ENCODE assay signal across 11 cellular contexts in the genomic region with DNA sequence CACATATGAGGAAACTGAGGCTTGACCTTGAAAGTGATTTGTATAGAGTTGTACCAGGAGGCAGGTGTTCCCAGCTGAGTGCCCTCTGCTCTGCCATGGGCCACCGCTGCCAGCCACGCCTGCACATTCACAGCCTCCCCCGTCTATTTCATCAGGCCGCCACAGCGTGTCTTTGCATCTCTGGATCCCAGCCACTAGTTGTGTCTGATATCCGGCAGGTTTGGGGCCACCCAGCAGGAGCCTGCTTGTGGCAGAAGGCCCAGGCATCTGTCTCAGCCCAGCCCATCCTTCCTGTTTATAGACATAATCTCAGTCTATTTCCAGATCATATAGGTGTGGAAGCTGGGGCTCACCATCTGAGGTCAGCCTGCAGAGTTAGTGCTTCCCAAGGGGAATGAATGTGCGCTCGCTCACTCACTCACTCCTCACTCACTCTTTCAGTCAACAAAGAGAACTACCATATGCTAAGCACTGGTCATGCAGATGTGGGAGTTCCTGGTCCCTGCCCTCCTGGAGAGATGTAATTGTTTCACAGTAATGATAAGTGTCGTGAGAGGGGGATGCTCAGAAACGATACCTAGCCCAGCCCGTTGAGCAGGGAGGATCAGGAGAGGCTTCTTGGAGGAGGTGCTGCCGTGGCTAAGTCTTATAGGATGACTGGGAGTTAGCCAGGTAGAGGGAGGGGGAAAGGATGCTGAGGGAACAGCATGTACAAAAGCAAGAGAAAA.
DNase-seq lines count a peak whose midpoint lies in the region; ATAC-seq, FAIRE-seq and TF ChIP-seq lines count a peak whose summit lies in the region.
"Had no signal": no experiment of that assay in that cellular context is flagged by ENCODE, and none has a peak within 500 bp of the region (broad histone marks: within the 10 kb centered on the region; RNA-seq: fewer than 3 reads in every experiment).

No MANE protein-coding gene starts in this region.

- no peak overlapping the region for H3K4me3 ChIP-seq in endodermal cell (ENCODE audit: low read length)
- H3K4me3 ChIP-seq in small intestine (ENCODE audit: low read depth in 1 of 2, low read length in 2 of 2), result no peak overlapping the region
- H3K4me3 ChIP-seq: coronary artery had no signal

- ATAC-seq in T-cell (replicated peaks in 1 of 4) (peak; percentile 82 to 97 (median 88)), HG03095 (IDR thresholded peaks at IDR 0.05; ENCODE audit: unreplicated experiment) (no peak)

- POLR2A ChIA-PET in T-cell (lab: Charles Lee), result no interaction called here

- H3K27ac ChIP-seq in endodermal cell (ENCODE audit: low read depth, low read length) (no peak overlapping the region), small intestine (ENCODE audit: low read depth in 1 of 2, low read length in 1 of 2) (peak overlapping the region in 1 of 2 donors; percentile 42)
- H3K27ac ChIP-seq: 22Rv1, coronary artery had no signal

- H3K4me1 ChIP-seq in endodermal cell (ENCODE audit: control insufficient read depth, insufficient read depth, low read length) (no peaks in the 10 kb centered on the region), small intestine (ENCODE audit: control insufficient read depth in 2 of 2, insufficient read depth in 1 of 2, low read depth in 1 of 2, low read length in 1 of 2) (peaks cover 3 to 14% of the 10 kb centered on the region in 2 donors)

- no peak for TF ChIP-seq CTCF in endodermal cell (conservative IDR thresholded peaks at IDR 0.05)

- 79 to 82% methylated on average over 8 to 12 of the region's 12 CpGs for WGBS in endodermal cell (ENCODE audit: insufficient coverage in 1 of 2, insufficient read length in 1 of 2), 2 experiments
- 31 to 48% (median 32%) methylated on average over 12 of the region's 12 CpGs for WGBS in small intestine, 3 donors

- H3K27ac Mint-ChIP-seq in T-cell (peak overlapping the region; percentile 85 to 92), endodermal cell (no peak overlapping the region)

- no peaks in the 10 kb centered on the region for H3K9me3 ChIP-seq in endodermal cell (ENCODE audit: control insufficient read depth, low read length)
- no peaks in the 10 kb centered on the region for H3K9me3 ChIP-seq in small intestine (ENCODE audit: control insufficient read depth, low read depth)

- H3K36me3 Mint-ChIP-seq in T-cell (no peaks in the 10 kb centered on the region), endodermal cell (ENCODE audit: low read depth) (no peaks in the 10 kb centered on the region)

- H3K27me3 ChIP-seq in endodermal cell (ENCODE audit: control insufficient read depth, insufficient read depth, low read length, poor library complexity, severe bottlenecking), result no peaks in the 10 kb centered on the region
- no peaks in the 10 kb centered on the region for H3K27me3 ChIP-seq in small intestine (ENCODE audit: control insufficient read depth in 2 of 2, insufficient read depth in 2 of 2, low read length in 2 of 2)

- H3K4me1 Mint-ChIP-seq in T-cell, result peaks cover 53 to 72% (median 64%) of the 10 kb centered on the region in 3 donors
- H3K4me1 Mint-ChIP-seq in endodermal cell, result peaks cover 7% of the 10 kb centered on the region

- H3K36me3 ChIP-seq in endodermal cell (ENCODE audit: control insufficient read depth, insufficient read depth, low read length) (no peaks in the 10 kb centered on the region), small intestine (ENCODE audit: control insufficient read depth in 2 of 2, insufficient read depth in 2 of 2, low read length in 2 of 2) (no peaks in the 10 kb centered on the region)

- H3K9ac ChIP-seq in endodermal cell (ENCODE audit: extremely low read depth, low read length, poor library complexity, severe bottlenecking), result no peak overlapping the region

- DNase-seq in NCI-H146 (lab: John Stamatoyannopoulos, UW), result peak; percentile 0
- DNase-seq in NCI-H146 treated with DMSO at 0.1 percent for 48 hours (lab: John Stamatoyannopoulos, UW; ENCODE audit: unreplicated experiment), result no peak
- peak in 27 of 34 experiments; percentile 6 to 65 (median 36) for DNase-seq in T-cell
- peak; percentile 67 for DNase-seq in endodermal cell
- peak; percentile 54 for DNase-seq in small intestine
- DNase-seq in NOMO-1 (lab: John Stamatoyannopoulos, UW; ENCODE audit: unreplicated experiment in 2 of 2), result no peak
- no peak for DNase-seq in NCI-H1417 treated with DMSO at 0.1 percent for 48 hours (lab: John Stamatoyannopoulos, UW)
- DNase-seq: activated CD4-positive, CD25-positive, alpha-beta regulatory T cell treated with anti-CD3 and anti-CD28 coated beads, Interleukin-2, amount 50 U/mL, for 72 hours had no signal

- H3K4me3 Mint-ChIP-seq in T-cell (peak overlapping the region in 2 of 3 donors; percentile 3 to 69), endodermal cell (no peak overlapping the region)

- FAIRE-seq in small intestine (lab: Jason Lieb, UNC), result no peak

- H3K9me3 Mint-ChIP-seq in T-cell, result no peaks in the 10 kb centered on the region
- H3K9me3 Mint-ChIP-seq in endodermal cell, result no peaks in the 10 kb centered on the region

- H3K27me3 Mint-ChIP-seq in T-cell, result no peaks in the 10 kb centered on the region
- H3K27me3 Mint-ChIP-seq in endodermal cell (ENCODE audit: insufficient read depth), result no peaks in the 10 kb centered on the region

- CTCF ChIA-PET in T-cell (lab: Charles Lee), result no interaction called here

Comparison
In these comparisons a context has a peak if more than half of its experiments do, and no peak if none do; other contexts are left out.
1. DNase-seq: peak in NCI-H146 (single experiment), T-cell (27 of 34), endodermal cell (single experiment) and small intestine (single experiment); none in NCI-H146 treated with DMSO at 0.1 percent for 48 hours (single experiment), NOMO-1 (0 of 2) and NCI-H1417 treated with DMSO at 0.1 percent for 48 hours (single experiment).